12 cellular contexts compared by ENCODE assay signal in the genomic region with DNA sequence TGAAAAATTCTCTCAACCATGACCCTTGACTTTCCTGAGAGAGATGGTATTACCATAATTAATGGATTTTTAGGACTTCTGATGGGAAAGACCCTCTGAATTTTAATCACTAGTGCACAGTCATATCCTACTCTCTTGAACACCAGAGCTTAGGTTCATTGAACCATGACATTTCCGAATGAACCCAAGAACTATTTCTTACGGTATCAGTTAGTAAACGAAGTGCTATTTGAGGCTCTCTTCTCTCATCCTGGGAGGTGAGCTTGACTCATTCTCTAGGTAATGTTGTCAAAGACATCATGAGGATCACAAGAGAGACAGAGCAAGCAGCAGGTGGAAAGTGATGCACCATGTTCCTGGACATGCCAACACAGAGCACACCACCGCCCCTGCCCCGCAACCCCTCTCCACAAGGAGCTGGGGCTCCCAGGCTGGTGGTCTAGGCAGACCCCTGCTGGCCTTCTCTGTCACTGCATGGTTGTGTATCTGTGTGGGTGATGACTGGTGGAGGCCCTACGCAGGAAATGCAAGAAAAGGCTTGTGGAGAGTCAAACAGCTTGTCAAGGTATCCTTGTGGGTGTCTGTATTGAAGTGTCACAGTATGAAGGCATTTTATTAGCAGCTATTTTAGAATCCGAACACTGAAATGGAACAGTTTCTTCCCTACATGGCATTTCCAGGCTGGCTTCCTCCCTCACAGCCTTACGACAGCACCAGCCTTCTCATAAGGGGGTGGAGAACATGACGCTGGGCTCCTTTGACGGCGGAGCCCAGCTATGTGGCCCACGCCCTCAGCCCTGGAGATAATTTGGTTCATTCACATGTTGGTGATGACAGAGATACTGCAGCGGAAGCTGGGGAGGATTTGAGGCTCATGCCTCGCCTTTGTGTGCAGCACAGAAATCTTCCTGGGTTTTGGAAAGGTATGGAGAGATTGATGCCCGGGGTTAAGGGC.
DNase-seq lines count a peak whose midpoint lies in the region; ATAC-seq and TF ChIP-seq lines count a peak whose summit lies in the region.
"Had no signal": no experiment of that assay in that cellular context is flagged by ENCODE, and none has a peak within 500 bp of the region (broad histone marks: within the 10 kb centered on the region; RNA-seq: fewer than 3 reads in every experiment).

No MANE protein-coding gene starts in this region.

- H3K27me3 ChIP-seq in NT2/D1 (ENCODE audit: insufficient read depth, insufficient read length) = no peaks in the 10 kb centered on the region
- H3K27me3 ChIP-seq: tibial nerve had no signal

- H3K36me3 ChIP-seq in NT2/D1 (ENCODE audit: insufficient read depth, insufficient read length, low read length) = no peaks in the 10 kb centered on the region
- H3K36me3 ChIP-seq: tibial nerve had no signal

- H3K4me3 ChIP-seq in NT2/D1 (ENCODE audit: insufficient read length, low read depth) = no peak overlapping the region
- H3K4me3 ChIP-seq: tibial nerve had no signal

- no peak overlapping the region for H3K27ac Mint-ChIP-seq in glutamatergic neuron (ENCODE audit: unreplicated experiment)

- H3K9ac ChIP-seq in NT2/D1 (ENCODE audit: insufficient read length, low read depth) = no peak overlapping the region

- peak; percentile 74 for TF ChIP-seq CTCF in glutamatergic neuron (IDR thresholded peaks at IDR 0.05; ENCODE audit: partially characterized antibody, unreplicated experiment)

- H3K4me1 ChIP-seq in NT2/D1 (ENCODE audit: insufficient read depth, insufficient read length) = no peaks in the 10 kb centered on the region

- H3K4me1 Mint-ChIP-seq in glutamatergic neuron (ENCODE audit: low read depth, unreplicated experiment) = no peaks in the 10 kb centered on the region

- no peaks in the 10 kb centered on the region for H3K36me3 Mint-ChIP-seq in glutamatergic neuron (ENCODE audit: unreplicated experiment)

- no peak for ATAC-seq in GM18870 (IDR thresholded peaks at IDR 0.05; ENCODE audit: unreplicated experiment)
- ATAC-seq: activated CD4-positive, CD25-positive, alpha-beta regulatory T cell treated with anti-CD3 and anti-CD28 coated beads, Interleukin-2, amount 50 U/mL, for 24 hours had no signal

- H3K9me3 ChIP-seq in NT2/D1 (ENCODE audit: insufficient read depth, low read length) = no peaks in the 10 kb centered on the region
- H3K9me3 ChIP-seq: tibial nerve had no signal

- peaks cover 2% of the 10 kb centered on the region for H3K9me3 Mint-ChIP-seq in glutamatergic neuron (ENCODE audit: unreplicated experiment)

- H3K4me3 Mint-ChIP-seq in glutamatergic neuron (ENCODE audit: unreplicated experiment) = no peak overlapping the region

- H3K27me3 Mint-ChIP-seq in glutamatergic neuron (ENCODE audit: unreplicated experiment) = peaks cover 2% of the 10 kb centered on the region

- DNase-seq in DMS 273 (lab: John Stamatoyannopoulos, UW; ENCODE audit: unreplicated experiment) (peak; percentile 8), DMS 273 treated with DMSO at 0.1 percent for 48 hours (lab: John Stamatoyannopoulos, UW) (no peak), NT2/D1 (ENCODE audit: low read depth, low spot score) (peak; percentile 38), glutamatergic neuron (peak; percentile 72), renal cortical epithelial cell (ENCODE audit: low read depth) (peak; percentile 34), NCI-H2029 (lab: John Stamatoyannopoulos, UW) (no peak)
- no peak for DNase-seq in stimulated activated CD4-positive, alpha-beta T cell treated with anti-CD3 and anti-CD28 coated beads, Interleukin-2, amount 100 ng/mL, for 24 hours
- DNase-seq: MM.1S, NCI-H524 treated with DMSO at 0.1 percent for 48 hours had no signal

Comparison
In these comparisons a context has a peak if more than half of its experiments do, and no peak if none do; other contexts are left out.
1. DNase-seq: peak in DMS 273 (single experiment), NT2/D1 (single experiment), glutamatergic neuron (single experiment) and renal cortical epithelial cell (single experiment); none in DMS 273 treated with DMSO at 0.1 percent for 48 hours (single experiment), NCI-H2029 (single experiment) and stimulated activated CD4-positive, alpha-beta T cell treated with anti-CD3 and anti-CD28 coated beads, Interleukin-2, amount 100 ng/mL, for 24 hours (0 of 2).